In genomic region chr18:78519394-78520062, GRCh38 we compare ENCODE assay signal across 18 cellular contexts.
DNase-seq lines count a peak whose midpoint lies in the region; ATAC-seq and TF ChIP-seq lines count a peak whose summit lies in the region.
"Had no signal": no experiment of that assay in that cellular context is flagged by ENCODE, and none has a peak within 500 bp of the region (broad histone marks: within the 10 kb centered on the region; RNA-seq: fewer than 3 reads in every experiment).

No MANE protein-coding gene starts in this region.

- H3K9me3 Mint-ChIP-seq in glutamatergic neuron (ENCODE audit: unreplicated experiment): peaks cover 6% of the 10 kb centered on the region
- H3K9me3 Mint-ChIP-seq in neural progenitor cell: no peaks in the 10 kb centered on the region

- no peak overlapping the region for H3K9ac ChIP-seq in neural progenitor cell

- H3K4me3 Mint-ChIP-seq in glutamatergic neuron (ENCODE audit: unreplicated experiment): no peak overlapping the region
- no peak overlapping the region for H3K4me3 Mint-ChIP-seq in neural progenitor cell
- H3K4me3 Mint-ChIP-seq: CD4-positive, alpha-beta memory T cell had no signal

- H3K27me3 Mint-ChIP-seq in glutamatergic neuron (ENCODE audit: unreplicated experiment) (peaks cover 5% of the 10 kb centered on the region), neural progenitor cell (ENCODE audit: insufficient read depth, low read depth) (peaks cover 12% of the 10 kb centered on the region)
- H3K27me3 Mint-ChIP-seq: CD4-positive, alpha-beta memory T cell had no signal

- H3K4me1 ChIP-seq in neural progenitor cell: no peaks in the 10 kb centered on the region
- H3K4me1 ChIP-seq in stomach: no peaks in the 10 kb centered on the region
- H3K4me1 ChIP-seq: A549, BE2C had no signal

- H3K27ac Mint-ChIP-seq in glutamatergic neuron (ENCODE audit: unreplicated experiment): peak overlapping the region; percentile 33
- H3K27ac Mint-ChIP-seq in neural progenitor cell: peak overlapping the region; percentile 31
- H3K27ac Mint-ChIP-seq: CD4-positive, alpha-beta memory T cell had no signal

- no peaks in the 10 kb centered on the region for H3K4me1 Mint-ChIP-seq in glutamatergic neuron (ENCODE audit: low read depth, unreplicated experiment)
- H3K4me1 Mint-ChIP-seq in neural progenitor cell: peaks cover 15% of the 10 kb centered on the region
- H3K4me1 Mint-ChIP-seq: CD4-positive, alpha-beta memory T cell had no signal

- TF ChIP-seq CTCF in coronary artery (IDR thresholded peaks at IDR 0.05): no peak
- TF ChIP-seq CTCF in glutamatergic neuron (IDR thresholded peaks at IDR 0.05; ENCODE audit: partially characterized antibody, unreplicated experiment): no peak
- no peak for TF ChIP-seq CTCF in neural progenitor cell (IDR thresholded peaks at IDR 0.05)
- no peak for TF ChIP-seq CTCF in stomach (IDR thresholded peaks at IDR 0.05)

- no peaks in the 10 kb centered on the region for H3F3A ChIP-seq in neural progenitor cell (ENCODE audit: low read depth)

- H3K27ac ChIP-seq in coronary artery (no peak overlapping the region), neural progenitor cell (no peak overlapping the region), stomach (no peak overlapping the region)
- H3K27ac ChIP-seq: A549, C4-2B had no signal

- WGBS in stomach, 5 donors: 73 to 82% (median 75%) methylated on average over 15 of the region's 15 CpGs

- no peak for TF ChIP-seq EP300 in stomach (IDR thresholded peaks at IDR 0.05)

- H3K27me3 ChIP-seq in neural progenitor cell (no peaks in the 10 kb centered on the region), stomach (peaks cover 0 to 10% (median 0%) of the 10 kb centered on the region in 3 donors)
- H3K27me3 ChIP-seq: BE2C had no signal

- H3K36me3 Mint-ChIP-seq in glutamatergic neuron (ENCODE audit: unreplicated experiment) (peaks cover 9% of the 10 kb centered on the region), neural progenitor cell (no peaks in the 10 kb centered on the region)
- H3K36me3 Mint-ChIP-seq: CD4-positive, alpha-beta memory T cell had no signal

- intact Hi-C loops in stomach (cut with DNase I; ENCODE audit: low total_unique reads): no loop called here

- TF ChIP-seq POLR2A in stomach (IDR thresholded peaks at IDR 0.05): no peak

- H3K9me3 ChIP-seq in neural progenitor cell (ENCODE audit: low read depth): no peaks in the 10 kb centered on the region
- H3K9me3 ChIP-seq in stomach: no peaks in the 10 kb centered on the region
- H3K9me3 ChIP-seq: A549, BE2C had no signal

- H2AFZ ChIP-seq in neural progenitor cell (replicated peaks): no peak overlapping the region

- ATAC-seq in HG03025 (IDR thresholded peaks at IDR 0.05; ENCODE audit: low FRiP score, unreplicated experiment): no peak
- ATAC-seq in GM21367 (IDR thresholded peaks at IDR 0.05; ENCODE audit: unreplicated experiment): no peak
- ATAC-seq: A549, HCT116 had no signal

- peak; percentile 26 for DNase-seq in coronary artery (ENCODE audit: low spot score)
- DNase-seq in glutamatergic neuron: no peak
- DNase-seq in neural progenitor cell (ENCODE audit: low spot score): no peak
- DNase-seq in stomach: peak; percentile 7
- DNase-seq in SHP77 (lab: John Stamatoyannopoulos, UW): no peak
- DNase-seq in HUDEP-2 (lab: John Stamatoyannopoulos, UW; ENCODE audit: unreplicated experiment in 76 of 76): no peak
- DNase-seq: BE2C; CD4-positive, alpha-beta memory T cell; DMS153; DMS79 treated with DMSO at 0.1 percent for 48 hours; EL; IMR-90; KBM-7 had no signal

- H3K4me2 ChIP-seq in neural progenitor cell: no peak overlapping the region
- H3K4me2 ChIP-seq: A549 had no signal

- H3K36me3 ChIP-seq in neural progenitor cell (no peaks in the 10 kb centered on the region), stomach (no peaks in the 10 kb centered on the region)
- H3K36me3 ChIP-seq: BE2C had no signal

- H4K20me1 ChIP-seq in neural progenitor cell (ENCODE audit: low read depth): no peaks in the 10 kb centered on the region

- no peaks in the 10 kb centered on the region for H3K79me2 ChIP-seq in neural progenitor cell (ENCODE audit: low read depth)

- H3K4me3 ChIP-seq in coronary artery: no peak overlapping the region
- no peak overlapping the region for H3K4me3 ChIP-seq in neural progenitor cell
- H3K4me3 ChIP-seq in stomach: no peak overlapping the region
- H3K4me3 ChIP-seq: A549 had no signal

Comparison
In these comparisons a context has a peak if more than half of its experiments do, and no peak if none do; other contexts are left out.
1. DNase-seq: peak in coronary artery (single experiment) and stomach (single experiment); none in glutamatergic neuron (single experiment), neural progenitor cell (single experiment), SHP77 (0 of 2) and HUDEP-2 (0 of 76).